1 cellular context compared by ENCODE assay signal in the genomic region with DNA sequence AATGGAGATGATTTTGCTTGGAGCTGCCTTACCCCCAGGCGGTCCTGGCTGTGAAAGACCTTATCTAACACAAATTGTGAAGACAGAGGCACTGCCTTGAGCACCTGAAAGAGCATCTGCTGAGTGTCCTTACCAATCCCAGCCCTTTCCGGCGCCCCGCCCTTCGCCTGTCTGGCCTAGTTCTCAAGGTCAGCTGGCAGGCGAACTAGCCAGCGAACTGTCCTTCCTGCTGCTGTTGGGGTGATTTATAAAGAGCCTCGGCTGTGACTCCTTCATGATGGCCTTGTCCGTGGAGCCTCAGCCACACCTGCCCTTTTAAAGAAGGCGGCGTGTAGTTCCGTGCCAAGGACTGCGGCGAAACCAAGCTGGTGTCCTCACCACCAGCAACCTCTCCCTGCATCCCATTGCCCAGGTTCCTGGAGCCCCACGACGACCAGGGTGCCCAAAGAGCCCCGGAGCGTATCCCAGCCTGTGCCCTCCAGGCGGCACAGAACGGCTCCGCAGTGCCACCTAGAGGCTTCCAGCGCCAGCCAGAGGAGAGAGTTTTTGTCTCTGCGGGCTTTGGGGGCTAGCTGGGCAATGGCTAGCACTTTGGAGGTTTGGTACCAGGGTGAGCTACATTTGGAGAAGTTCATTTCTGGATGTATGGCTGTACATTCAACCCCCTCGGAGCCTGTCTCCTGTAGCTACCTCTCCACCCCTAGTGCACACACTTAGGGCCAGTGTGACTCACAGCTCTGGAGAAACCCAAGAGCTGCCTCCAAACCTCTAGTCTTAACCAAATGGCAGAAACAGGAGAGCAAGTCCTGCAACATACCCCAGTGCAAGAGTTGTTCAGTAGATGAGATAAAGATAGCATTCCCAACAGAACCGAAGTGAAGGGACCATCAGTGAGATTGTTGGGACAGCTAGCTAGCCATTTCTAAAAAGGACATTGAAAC.
TF ChIP-seq lines count a peak whose summit lies in the region.

No MANE protein-coding gene starts in this region.

TF ChIP-seq in SK-N-SH treated with all-trans-retinoic acid at 6 μM for 48 hours, 23 proteins besides CTCF, POLR2A, EP300 and RAD21 (continued from another document):
- TF ChIP-seq, protein P1, sequence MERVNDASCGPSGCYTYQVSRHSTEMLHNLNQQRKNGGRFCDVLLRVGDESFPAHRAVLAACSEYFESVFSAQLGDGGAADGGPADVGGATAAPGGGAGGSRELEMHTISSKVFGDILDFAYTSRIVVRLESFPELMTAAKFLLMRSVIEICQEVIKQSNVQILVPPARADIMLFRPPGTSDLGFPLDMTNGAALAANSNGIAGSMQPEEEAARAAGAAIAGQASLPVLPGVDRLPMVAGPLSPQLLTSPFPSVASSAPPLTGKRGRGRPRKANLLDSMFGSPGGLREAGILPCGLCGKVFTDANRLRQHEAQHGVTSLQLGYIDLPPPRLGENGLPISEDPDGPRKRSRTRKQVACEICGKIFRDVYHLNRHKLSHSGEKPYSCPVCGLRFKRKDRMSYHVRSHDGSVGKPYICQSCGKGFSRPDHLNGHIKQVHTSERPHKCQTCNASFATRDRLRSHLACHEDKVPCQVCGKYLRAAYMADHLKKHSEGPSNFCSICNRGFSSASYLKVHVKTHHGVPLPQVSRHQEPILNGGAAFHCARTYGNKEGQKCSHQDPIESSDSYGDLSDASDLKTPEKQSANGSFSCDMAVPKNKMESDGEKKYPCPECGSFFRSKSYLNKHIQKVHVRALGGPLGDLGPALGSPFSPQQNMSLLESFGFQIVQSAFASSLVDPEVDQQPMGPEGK (CRISPR knock-in tag; IDR thresholded peaks at IDR 0.05; ENCODE audit: borderline replicate concordance): no peak
- no peak for TF ChIP-seq OSR1 (CRISPR knock-in tag; IDR thresholded peaks at IDR 0.05)
